ENCODE assay signal across 8 cellular contexts in the genomic region with DNA sequence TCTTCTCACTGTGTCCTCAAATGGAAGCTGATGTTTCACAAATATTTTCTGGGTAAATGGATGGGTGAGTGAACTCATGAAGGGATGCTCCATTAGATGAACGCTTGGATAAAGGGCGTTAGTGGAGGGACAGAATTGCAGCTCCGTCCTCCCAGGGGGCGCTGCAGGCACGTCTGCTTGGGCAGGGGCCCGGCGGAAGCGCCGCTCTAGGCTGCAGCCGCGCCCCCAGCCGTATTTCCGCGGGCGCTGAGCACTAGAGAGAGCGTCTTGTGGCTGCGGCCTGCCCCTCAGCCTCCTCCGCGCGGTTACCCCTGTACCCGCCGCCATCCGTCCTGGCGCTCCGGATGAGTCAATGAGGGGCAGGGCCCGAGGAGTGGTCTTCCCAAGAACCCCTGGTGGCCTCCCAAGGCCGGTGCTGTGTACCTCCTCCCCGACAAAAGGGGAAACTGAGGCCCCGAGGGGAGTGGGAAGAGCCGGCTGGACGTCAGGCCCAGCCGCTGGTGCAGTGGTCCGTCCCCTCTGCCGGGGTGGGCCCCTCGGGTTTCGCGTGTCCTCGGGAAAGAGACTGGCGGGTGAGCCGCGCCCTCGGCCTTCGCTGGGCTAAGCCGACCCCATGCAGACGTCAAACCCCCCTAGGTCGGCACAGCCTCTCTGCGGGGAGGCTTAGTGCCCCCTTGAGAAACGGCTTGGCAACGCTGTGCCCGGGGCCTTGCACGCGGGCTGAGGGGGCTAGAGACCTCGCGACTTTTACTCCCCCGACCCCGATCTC. TPM values are rescaled to one million over a fixed set of nuclear protein-coding genes. Genes with fewer than 3 reads are reported as not detected.
DNase-seq lines count a peak whose midpoint lies in the region; ATAC-seq and TF ChIP-seq lines count a peak whose summit lies in the region.

No MANE protein-coding gene starts in this region.

- TF ChIP-seq POLR2A in GM18505 (IDR thresholded peaks at IDR 0.05; ENCODE audit: borderline replicate concordance, extremely low read depth, insufficient read depth, insufficient read length) = peak; percentile 97

- ATAC-seq in GM18505 (IDR thresholded peaks at IDR 0.05; ENCODE audit: unreplicated experiment) (peak; percentile 86), HG02981 (IDR thresholded peaks at IDR 0.05; ENCODE audit: unreplicated experiment) (peak; percentile 82), GM21367 (IDR thresholded peaks at IDR 0.05; ENCODE audit: unreplicated experiment) (no peak)

- DNase-seq in NCI-H2029 treated with DMSO at 0.1 percent for 48 hours (lab: John Stamatoyannopoulos, UW) (peak; percentile 73), T-helper 9 cell (peak; percentile 96), astrocyte of the hippocampus (ENCODE audit: low read depth, low spot score) (peak; percentile 97), hippocampal formation (lab: John Stamatoyannopoulos, UW) (peak; percentile 86 to 87), renal cortical epithelial cell (ENCODE audit: low read depth) (peak; percentile 70)

RNA-seq across cellular contexts. Expression of gene SNHG17, which starts 11.5 kb away (rescaled TPM):
- 8.0 and 9.3 TPM in 2 replicates for total RNA-seq in renal cortical epithelial cell

RNA-seq across cellular contexts. Expression of gene RALGAPB, which starts 26.0 kb away (rescaled TPM):
- total RNA-seq in renal cortical epithelial cell = 23.3 and 48.4 TPM in 2 replicates
